In the genomic region with DNA sequence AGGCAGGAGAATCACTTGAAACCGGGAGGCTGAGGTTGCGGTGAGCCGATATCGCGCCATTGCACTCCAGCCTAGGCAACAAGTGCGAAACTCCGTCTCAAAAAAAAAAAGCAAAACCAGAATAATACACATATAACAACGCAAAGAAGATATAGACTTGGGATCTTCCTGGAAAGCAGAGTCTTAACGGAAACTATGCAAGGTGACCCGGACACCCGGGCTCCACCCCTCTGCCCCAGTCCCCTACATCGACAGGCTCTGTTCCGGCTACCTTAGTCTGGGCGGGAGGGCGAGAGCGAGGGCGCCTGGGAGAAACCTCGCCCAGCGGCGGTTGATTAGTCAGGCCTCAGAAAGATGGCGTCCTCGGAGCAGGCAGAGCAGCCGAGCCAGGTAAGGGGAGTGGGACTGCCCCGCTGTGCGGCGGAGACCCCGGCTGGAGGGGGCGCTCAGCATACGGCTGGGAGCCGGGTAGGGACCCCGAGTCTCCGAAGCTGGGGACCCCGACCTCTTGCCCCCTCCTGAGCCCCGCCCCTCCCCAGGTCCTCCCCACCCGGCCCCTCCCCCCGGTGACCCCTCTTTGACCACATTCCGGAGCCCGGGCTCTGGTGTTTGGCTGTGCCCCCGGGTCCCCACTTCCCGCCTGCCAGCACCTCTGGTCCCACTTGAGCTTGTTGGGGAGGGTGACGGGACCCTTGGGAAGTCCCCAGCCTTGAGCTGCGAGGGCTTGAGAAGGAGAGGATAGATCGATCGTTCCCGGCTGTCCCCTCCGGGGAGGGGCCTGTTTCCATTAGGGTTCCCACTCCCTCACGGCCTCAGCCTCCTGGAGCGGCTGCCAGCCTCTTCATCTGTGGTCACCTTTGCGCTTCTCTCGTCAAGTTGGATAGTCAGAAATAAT, we compare ENCODE assay signal across 8 cellular contexts. TPM values are rescaled to one million over a fixed set of nuclear protein-coding genes. Genes with fewer than 3 reads are reported as not detected.
DNase-seq lines count a peak whose midpoint lies in the region; ATAC-seq and TF ChIP-seq lines count a peak whose summit lies in the region.

Gene PEX14, plus strand, starts transcription at position 338 of the 895 bp plus-strand sequence. Its CDS starts 17 bp downstream, at position 355.

- ATAC-seq in HG02610 (IDR thresholded peaks at IDR 0.05; ENCODE audit: unreplicated experiment) = peak; percentile 74
- peak; percentile 86 to 93 (median 92) for ATAC-seq in heart right ventricle

- TF ChIP-seq CTCF in heart right ventricle (IDR thresholded peaks at IDR 0.05) (peak in 1 of 9 donors; percentile 17), transverse colon (IDR thresholded peaks at IDR 0.05) (no peak)

- DNase-seq in GM04504 (ENCODE audit: low read depth) (peak; percentile 54), NCI-H1417 (lab: John Stamatoyannopoulos, UW) (peak; percentile 84 to 87 (median 86)), T follicular helper cell (ENCODE audit: low read depth) (peak; percentile 72), adipocyte (ENCODE audit: low read depth) (peak; percentile 95), heart right ventricle (peak; percentile 87), pons (ENCODE audit: low spot score) (peak; percentile 71), transverse colon (peak; percentile 91)

- H3K4me3 ChIP-seq in adipocyte (ENCODE audit: low read length) (peak within 1 kb of the TSS; percentile 98), heart right ventricle (peak within 1 kb of the TSS; percentile 82 to 98 (median 88)), transverse colon (peak within 1 kb of the TSS; percentile 86 to 98 (median 88))

- H3K36me3 ChIP-seq in adipocyte (ENCODE audit: control insufficient read depth, insufficient read depth, low read length, severe bottlenecking) (no peaks in the 10 kb centered on the region), heart right ventricle (no peaks in the 10 kb centered on the region), transverse colon (no peaks in the 10 kb centered on the region)

- intact Hi-C loops in heart right ventricle (cut with DNase I) (loop anchor here in 2 of 10 donors (2.0 to 10.0 kb wide), 4 partner anchors 43 to 100 kb away; partner anchors contain the start of genes CENPS (in 1 of the 2) and PGD (in 1 of the 2)), transverse colon (cut with DNase I; ENCODE audit: low total_unique reads) (loop anchor here (10.0 kb wide), 1 partner anchor 1820 kb away; no protein-coding TSS in a partner anchor)

- peak within 1 kb of the TSS; percentile 91 for H3K9ac ChIP-seq in adipocyte (ENCODE audit: low read length)

- WGBS in heart right ventricle, 2 donors = 10 to 11% methylated on average over 50 of the region's 50 CpGs
- 15% methylated on average over 36 of the region's 50 CpGs; no CpG with 5 or more reads in 1 of the 2 donors for WGBS in transverse colon (ENCODE audit: low coverage in 1 of 2), 2 donors

- H3K27ac ChIP-seq in heart right ventricle = peak within 1 kb of the TSS; percentile 77 to 93 (median 89)
- peak within 1 kb of the TSS; percentile 86 to 92 (median 90) for H3K27ac ChIP-seq in transverse colon

- H3K4me1 ChIP-seq in adipocyte (ENCODE audit: control insufficient read depth, insufficient read depth, low read length) (peaks cover 29% of the 10 kb centered on the region), heart right ventricle (peaks cover 4 to 46% (median 31%) of the 10 kb centered on the region in 9 donors), transverse colon (peaks cover 11 to 35% (median 27%) of the 10 kb centered on the region in 4 donors)

- in situ Hi-C loops in transverse colon (cut with MboI; ENCODE audit: low pct_ligation_motif_present in 1 of 4, low pct_unique_long_range_greater_than_20kb in 1 of 4, low sequenced_read_pairs in 3 of 4) = no loop called here

- TF ChIP-seq POLR2A in transverse colon (IDR thresholded peaks at IDR 0.05) = peak; percentile 38

- TF ChIP-seq EP300 in transverse colon (IDR thresholded peaks at IDR 0.05; ENCODE audit: low read depth) = no peak

- H3K27me3 ChIP-seq in adipocyte (replicated peaks; ENCODE audit: control insufficient read depth, insufficient read depth, low read length) (no peaks in the 10 kb centered on the region), heart right ventricle (no peaks in the 10 kb centered on the region), transverse colon (no peaks in the 10 kb centered on the region)

- H3K9me3 ChIP-seq in adipocyte (ENCODE audit: control insufficient read depth, low read length) (no peaks in the 10 kb centered on the region), heart right ventricle (no peaks in the 10 kb centered on the region), transverse colon (no peaks in the 10 kb centered on the region)

RNA-seq across cellular contexts. Expression of gene PEX14, which starts in this region (rescaled TPM):
- 10 to 100 TPM; 17.8 to 31.9 (median 21.1) TPM for total RNA-seq in heart right ventricle
- polyA plus RNA-seq in heart right ventricle = 10 to 100 TPM; 17.1 to 23.5 TPM
- 10 to 100 TPM in 3 of 4 donors, 1 to 10 TPM in 1; 2.4 to 16.5 (median 12.6) TPM for total RNA-seq in transverse colon

Comparison
In these comparisons a context has a peak if more than half of its experiments do, and no peak if none do; other contexts are left out.
1. Peak in every context shown above with its lines: DNase-seq, ATAC-seq, H3K4me3 ChIP-seq and H3K27ac ChIP-seq.